ENCODE assay signal across 27 cellular contexts in genomic region chr22:26584010-26584409, GRCh38. TPM values are rescaled to one million over a fixed set of nuclear protein-coding genes. Genes with fewer than 3 reads are reported as not detected.
DNase-seq lines count a peak whose midpoint lies in the region; ATAC-seq, FAIRE-seq and TF ChIP-seq lines count a peak whose summit lies in the region.
"Had no signal": no experiment of that assay in that cellular context is flagged by ENCODE, and none has a peak within 500 bp of the region (broad histone marks: within the 10 kb centered on the region; RNA-seq: fewer than 3 reads in every experiment).

No MANE protein-coding gene starts in this region.

- TF ChIP-seq CTCF in kidney (IDR thresholded peaks at IDR 0.05; ENCODE audit: borderline replicate concordance, extremely low read depth, insufficient read depth) (no peak), thyroid gland (IDR thresholded peaks at IDR 0.05) (no peak)

- intact Hi-C loops in kidney (cut with DNase I): no loop called here
- intact Hi-C loops in thyroid gland (cut with DNase I): loop anchor here (10.0 kb wide), 1 partner anchor 99 kb away; the partner anchor contains the start of genes HPS4 and SRRD

- FAIRE-seq in kidney (lab: Jason Lieb, UNC): no peak
- FAIRE-seq: endometrium had no signal

- TF ChIP-seq POLR2A in thyroid gland (IDR thresholded peaks at IDR 0.05): no peak

- H3K9ac ChIP-seq in kidney (ENCODE audit: low read length in 2 of 2): no peak overlapping the region
- H3K9ac ChIP-seq: KMS-11 had no signal

- H3K27me3 ChIP-seq in thyroid gland: no peaks in the 10 kb centered on the region
- H3K27me3 ChIP-seq: body of pancreas, colonic mucosa, heart right ventricle, sigmoid colon, stomach, upper lobe of right lung had no signal

- no peaks in the 10 kb centered on the region for H3K9me3 ChIP-seq in T-helper 17 cell (ENCODE audit: control insufficient read depth, low read length, poor library complexity, severe bottlenecking)
- no peaks in the 10 kb centered on the region for H3K9me3 ChIP-seq in kidney (ENCODE audit: control insufficient read depth in 1 of 2, low read length in 2 of 2)
- H3K9me3 ChIP-seq in thyroid gland: no peaks in the 10 kb centered on the region
- H3K9me3 ChIP-seq: body of pancreas, colonic mucosa, sigmoid colon, stomach, upper lobe of right lung had no signal

- 66 to 67% methylated on average over 4 of the region's 4 CpGs for WGBS in thyroid gland, 2 donors

- H3K4me3 ChIP-seq in kidney (ENCODE audit: low read length in 2 of 2) (no peak overlapping the region), thyroid gland (replicated peaks in 1 of 3) (no peak overlapping the region)
- H3K4me3 ChIP-seq: body of pancreas, colonic mucosa, heart right ventricle, sigmoid colon, stomach, upper lobe of right lung had no signal

- H3K4me3 Mint-ChIP-seq in activated T-cell treated with anti-CD3 and anti-CD28 coated beads, Interleukin-2, amount 50 U/mL, for 24 hours: no peak overlapping the region
- H3K4me3 Mint-ChIP-seq in T-helper 17 cell: no peak overlapping the region
- H3K4me3 Mint-ChIP-seq: activated T-cell treated with anti-CD3 and anti-CD28 coated beads, Interleukin-2, amount 50 U/mL, for 4 hours had no signal

- ATAC-seq in T-helper 17 cell (no peak), GM21360 (IDR thresholded peaks at IDR 0.05; ENCODE audit: unreplicated experiment) (no peak), HG02623 (IDR thresholded peaks at IDR 0.05; ENCODE audit: unreplicated experiment) (no peak)
- ATAC-seq: activated naive CD4-positive, alpha-beta T cell treated with anti-CD3 and anti-CD28 coated beads, Interleukin-2, amount 50 U/mL, for 72 hours; activated T-cell treated with anti-CD3 and anti-CD28 coated beads, Interleukin-2, amount 50 U/mL, for 4 hours; body of pancreas; heart right ventricle; upper lobe of right lung had no signal

- peaks cover 0 to 4% of the 10 kb centered on the region in 2 donors for H3K36me3 ChIP-seq in kidney (ENCODE audit: control insufficient read depth in 1 of 2, insufficient read depth in 2 of 2, low read length in 2 of 2)
- H3K36me3 ChIP-seq in thyroid gland: peaks cover 0 to 6% of the 10 kb centered on the region in 2 donors
- H3K36me3 ChIP-seq: colonic mucosa, sigmoid colon, upper lobe of right lung had no signal

- peaks cover 80% of the 10 kb centered on the region for H3K4me1 Mint-ChIP-seq in activated T-cell treated with anti-CD3 and anti-CD28 coated beads, Interleukin-2, amount 50 U/mL, for 24 hours (ENCODE audit: low read depth)
- H3K4me1 Mint-ChIP-seq in T-helper 17 cell: peaks cover 45% of the 10 kb centered on the region

- H3K27ac Mint-ChIP-seq in activated T-cell treated with anti-CD3 and anti-CD28 coated beads, Interleukin-2, amount 50 U/mL, for 24 hours: peak overlapping the region; percentile 79
- H3K27ac Mint-ChIP-seq in T-helper 17 cell: peak overlapping the region; percentile 29
- H3K27ac Mint-ChIP-seq: activated naive CD4-positive, alpha-beta T cell treated with anti-CD3 and anti-CD28 coated beads, Interleukin-2, amount 50 U/mL, for 72 hours had no signal

- H3K27me3 Mint-ChIP-seq in activated T-cell treated with anti-CD3 and anti-CD28 coated beads, Interleukin-2, amount 50 U/mL, for 24 hours: no peaks in the 10 kb centered on the region
- H3K27me3 Mint-ChIP-seq in T-helper 17 cell: no peaks in the 10 kb centered on the region

- H3K4me1 ChIP-seq in kidney (ENCODE audit: control insufficient read depth in 1 of 2, insufficient read depth in 1 of 2, low read depth in 1 of 2, low read length in 2 of 2) (peaks cover 0 to 4% of the 10 kb centered on the region in 2 donors), thyroid gland (peaks cover 36 to 52% of the 10 kb centered on the region in 2 donors)
- H3K4me1 ChIP-seq: colonic mucosa had no signal

- H3K36me3 Mint-ChIP-seq in activated T-cell treated with anti-CD3 and anti-CD28 coated beads, Interleukin-2, amount 50 U/mL, for 24 hours (ENCODE audit: low read depth): peaks cover 48% of the 10 kb centered on the region
- H3K36me3 Mint-ChIP-seq in T-helper 17 cell (ENCODE audit: low read depth): no peaks in the 10 kb centered on the region

- DNase-seq in activated T-cell treated with anti-CD3 and anti-CD28 coated beads, Interleukin-2, amount 50 U/mL, for 24 hours: no peak
- no peak for DNase-seq in activated T-cell treated with anti-CD3 and anti-CD28 coated beads, Interleukin-2, amount 50 U/mL, for 1 hour
- DNase-seq in T-helper 17 cell (no peak), kidney (peak; percentile 9), thyroid gland (no peak), NCI-H1417 treated with DMSO at 0.1 percent for 48 hours (lab: John Stamatoyannopoulos, UW) (no peak)
- DNase-seq: activated CD4-positive, alpha-beta T cell treated with anti-CD3 and anti-CD28 coated beads, Interleukin-2, amount 50 U/mL, for 1 hour; activated T-cell treated with anti-CD3 and anti-CD28 coated beads, Interleukin-2, amount 50 U/mL, for 4 hours; body of pancreas; colonic mucosa; DMS79; heart right ventricle; NCI-H1048; NCI-H2081 treated with DMSO at 0.1 percent for 48 hours; stomach; upper lobe of right lung had no signal

- no peaks in the 10 kb centered on the region for H3K9me3 Mint-ChIP-seq in activated T-cell treated with anti-CD3 and anti-CD28 coated beads, Interleukin-2, amount 50 U/mL, for 24 hours
- H3K9me3 Mint-ChIP-seq: activated naive CD4-positive, alpha-beta T cell treated with anti-CD3 and anti-CD28 coated beads, Interleukin-2, amount 50 U/mL, for 72 hours; activated T-cell treated with anti-CD3 and anti-CD28 coated beads, Interleukin-2, amount 50 U/mL, for 4 hours had no signal

- H3K27ac ChIP-seq in kidney (ENCODE audit: low read depth in 2 of 2, low read length in 2 of 2) (no peak overlapping the region), thyroid gland (peak overlapping the region; percentile 1 to 54 (median 46))
- H3K27ac ChIP-seq: body of pancreas, C4-2B, colonic mucosa, KMS-11, sigmoid colon, stomach had no signal

RNA-seq across cellular contexts. Expression of gene TPST2, which starts 5.9 kb away (rescaled TPM):
- total RNA-seq in T-helper 17 cell: 10 to 100 TPM; 18.2 to 40.7 TPM
- total RNA-seq in kidney: 40.3 TPM
- 48.7 TPM for polyA plus RNA-seq in kidney (ENCODE audit: insufficient read depth, low read depth, low replicate concordance)
- 100 to 1,000 TPM in 3 of 4 donors, 10 to 100 TPM in 1; 99.2 to 154 (median 121) TPM for total RNA-seq in thyroid gland

RNA-seq across cellular contexts. Expression of gene CRYBB1, which starts 33.8 kb away (rescaled TPM):
- total RNA-seq in T-helper 17 cell: not detected
- total RNA-seq in kidney: 1.7 TPM
- polyA plus RNA-seq in kidney (ENCODE audit: insufficient read depth, low read depth, low replicate concordance): 0.54 TPM
- total RNA-seq in thyroid gland: 1 to 10 TPM in 1 of 4 donors, not detected in 3; 1.0 TPM
- total RNA-seq: A673; activated naive CD4-positive, alpha-beta T cell treated with anti-CD3 and anti-CD28 coated beads, Interleukin-2, amount 50 U/mL, for 72 hours; activated T-cell treated with anti-CD3 and anti-CD28 coated beads, Interleukin-2, amount 50 U/mL, for 4 hours; NCI-H460; osteocyte had no signal

RNA-seq across cellular contexts. Expression of gene CRYBA4, which starts 37.8 kb away (rescaled TPM):
- total RNA-seq in T-helper 17 cell (not detected), kidney (0.41 TPM), thyroid gland (not detected)
- not detected for polyA plus RNA-seq in kidney (ENCODE audit: insufficient read depth, low read depth, low replicate concordance)
- total RNA-seq: A673; activated naive CD4-positive, alpha-beta T cell treated with anti-CD3 and anti-CD28 coated beads, Interleukin-2, amount 50 U/mL, for 72 hours; activated T-cell treated with anti-CD3 and anti-CD28 coated beads, Interleukin-2, amount 50 U/mL, for 4 hours; body of pancreas; liver; NCI-H460; osteocyte; sigmoid colon; stomach; upper lobe of right lung had no signal
- polyA plus RNA-seq: heart right ventricle, liver, sigmoid colon, stomach had no signal

Comparison
In these comparisons a context has a peak if more than half of its experiments do, and no peak if none do; other contexts are left out.
1. H3K27ac ChIP-seq: peak in thyroid gland (3 of 3); none in kidney (0 of 2).